Comparison of ENCODE assay signal across 2 cellular contexts in the genomic region with DNA sequence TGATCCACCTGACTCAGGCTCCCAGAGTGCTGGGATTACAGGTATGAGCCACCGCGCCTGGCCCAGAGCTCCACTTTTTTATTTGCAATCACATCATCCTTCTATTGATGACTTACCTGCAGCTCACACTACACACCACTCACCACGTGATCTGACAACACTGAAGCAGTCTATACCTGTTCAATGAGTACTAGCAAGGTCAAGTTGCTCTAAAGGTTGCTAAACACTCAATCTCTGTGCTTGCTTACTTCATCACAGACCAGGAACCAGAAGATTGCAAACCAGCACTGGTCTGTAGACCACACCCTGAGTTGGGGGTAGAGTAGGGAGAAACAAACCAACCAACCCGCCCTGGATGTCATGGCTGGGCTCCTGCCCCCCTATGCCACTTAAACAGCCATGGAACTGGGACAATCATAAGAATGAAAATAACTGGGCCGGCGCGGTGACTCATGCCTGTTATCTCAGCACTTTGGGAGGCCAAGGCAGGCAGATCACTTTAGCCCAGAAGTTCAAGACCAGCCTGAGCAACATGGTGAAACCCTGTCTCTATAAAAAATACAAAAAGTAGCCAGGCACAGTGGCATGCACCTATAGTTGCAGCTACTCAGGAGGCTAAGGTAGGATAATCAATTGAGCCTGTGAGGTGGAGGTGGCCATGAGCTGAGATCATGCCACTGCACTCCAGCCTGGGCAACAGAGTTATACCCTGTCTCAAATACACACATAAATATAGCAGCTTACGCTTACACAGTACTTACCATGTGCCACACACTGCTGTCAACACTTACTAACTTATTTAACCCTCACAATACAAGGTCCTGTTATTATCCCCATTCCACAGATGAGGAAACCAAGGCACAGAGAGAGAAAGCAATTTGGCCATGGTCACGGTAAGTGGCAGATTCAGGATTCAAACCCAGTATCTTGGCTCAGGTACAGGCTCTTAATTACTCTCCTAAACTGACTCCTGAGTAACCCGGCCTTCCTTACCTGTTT.
TF ChIP-seq lines count a peak whose summit lies in the region.

No MANE protein-coding gene starts in this region.

TF ChIP-seq in A549, 52 proteins besides CTCF, POLR2A, EP300 and RAD21:
- TF ChIP-seq PHF8 (IDR thresholded peaks at IDR 0.05; ENCODE audit: borderline replicate concordance, low read depth) = no peak
- no peak for TF ChIP-seq RARB (CRISPR knock-in tag; IDR thresholded peaks at IDR 0.05)
- no peak for TF ChIP-seq FOSL2 (IDR thresholded peaks at IDR 0.05)
- TF ChIP-seq FOSL2 (CRISPR knock-in tag; IDR thresholded peaks at IDR 0.05) = peak; percentile 15; the same call in 1 of the 2 replicates
- TF ChIP-seq, protein P1, sequence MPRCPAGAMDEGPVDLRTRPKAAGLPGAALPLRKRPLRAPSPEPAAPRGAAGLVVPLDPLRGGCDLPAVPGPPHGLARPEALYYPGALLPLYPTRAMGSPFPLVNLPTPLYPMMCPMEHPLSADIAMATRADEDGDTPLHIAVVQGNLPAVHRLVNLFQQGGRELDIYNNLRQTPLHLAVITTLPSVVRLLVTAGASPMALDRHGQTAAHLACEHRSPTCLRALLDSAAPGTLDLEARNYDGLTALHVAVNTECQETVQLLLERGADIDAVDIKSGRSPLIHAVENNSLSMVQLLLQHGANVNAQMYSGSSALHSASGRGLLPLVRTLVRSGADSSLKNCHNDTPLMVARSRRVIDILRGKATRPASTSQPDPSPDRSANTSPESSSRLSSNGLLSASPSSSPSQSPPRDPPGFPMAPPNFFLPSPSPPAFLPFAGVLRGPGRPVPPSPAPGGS (IDR thresholded peaks at IDR 0.05) = no peak

TF ChIP-seq in IMR-90, 13 proteins besides CTCF, POLR2A, EP300 and RAD21:
- no peak for TF ChIP-seq MAZ (IDR thresholded peaks at IDR 0.05; ENCODE audit: borderline replicate concordance, low read depth, low read length)
- TF ChIP-seq, protein P2, sequence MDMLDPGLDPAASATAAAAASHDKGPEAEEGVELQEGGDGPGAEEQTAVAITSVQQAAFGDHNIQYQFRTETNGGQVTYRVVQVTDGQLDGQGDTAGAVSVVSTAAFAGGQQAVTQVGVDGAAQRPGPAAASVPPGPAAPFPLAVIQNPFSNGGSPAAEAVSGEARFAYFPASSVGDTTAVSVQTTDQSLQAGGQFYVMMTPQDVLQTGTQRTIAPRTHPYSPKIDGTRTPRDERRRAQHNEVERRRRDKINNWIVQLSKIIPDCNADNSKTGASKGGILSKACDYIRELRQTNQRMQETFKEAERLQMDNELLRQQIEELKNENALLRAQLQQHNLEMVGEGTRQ (IDR thresholded peaks at IDR 0.05; ENCODE audit: low read depth, low read length) = no peak
- no peak for TF ChIP-seq CEBPB (IDR thresholded peaks at IDR 0.05; ENCODE audit: low read depth, low read length)
- no peak for TF ChIP-seq SMC3 (IDR thresholded peaks at IDR 0.05; ENCODE audit: low read depth, low read length)
- no peak for TF ChIP-seq MAFK (IDR thresholded peaks at IDR 0.05; ENCODE audit: low read depth, low read length)
- TF ChIP-seq, protein P3, sequence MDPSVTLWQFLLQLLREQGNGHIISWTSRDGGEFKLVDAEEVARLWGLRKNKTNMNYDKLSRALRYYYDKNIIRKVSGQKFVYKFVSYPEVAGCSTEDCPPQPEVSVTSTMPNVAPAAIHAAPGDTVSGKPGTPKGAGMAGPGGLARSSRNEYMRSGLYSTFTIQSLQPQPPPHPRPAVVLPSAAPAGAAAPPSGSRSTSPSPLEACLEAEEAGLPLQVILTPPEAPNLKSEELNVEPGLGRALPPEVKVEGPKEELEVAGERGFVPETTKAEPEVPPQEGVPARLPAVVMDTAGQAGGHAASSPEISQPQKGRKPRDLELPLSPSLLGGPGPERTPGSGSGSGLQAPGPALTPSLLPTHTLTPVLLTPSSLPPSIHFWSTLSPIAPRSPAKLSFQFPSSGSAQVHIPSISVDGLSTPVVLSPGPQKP (IDR thresholded peaks at IDR 0.05; ENCODE audit: borderline replicate concordance, low read depth, low read length) = no peak
- TF ChIP-seq RFX5 (IDR thresholded peaks at IDR 0.05; ENCODE audit: low read depth, low read length) = no peak
- TF ChIP-seq MXI1 (IDR thresholded peaks at IDR 0.05; ENCODE audit: borderline replicate concordance, low read depth, low read length) = no peak
- no peak for TF ChIP-seq FOS (IDR thresholded peaks at IDR 0.05; ENCODE audit: low read depth, low read length)
- TF ChIP-seq NFE2L2 (IDR thresholded peaks at IDR 0.05; ENCODE audit: low read depth, low read length) = no peak
- no peak for TF ChIP-seq BHLHE40 (IDR thresholded peaks at IDR 0.05; ENCODE audit: low read depth, low read length)
- no peak for TF ChIP-seq RCOR1 (IDR thresholded peaks at IDR 0.05; ENCODE audit: insufficient replicate concordance, low read length)
- TF ChIP-seq CHD1 (IDR thresholded peaks at IDR 0.05; ENCODE audit: low read depth, low read length) = no peak
